In the genomic region with DNA sequence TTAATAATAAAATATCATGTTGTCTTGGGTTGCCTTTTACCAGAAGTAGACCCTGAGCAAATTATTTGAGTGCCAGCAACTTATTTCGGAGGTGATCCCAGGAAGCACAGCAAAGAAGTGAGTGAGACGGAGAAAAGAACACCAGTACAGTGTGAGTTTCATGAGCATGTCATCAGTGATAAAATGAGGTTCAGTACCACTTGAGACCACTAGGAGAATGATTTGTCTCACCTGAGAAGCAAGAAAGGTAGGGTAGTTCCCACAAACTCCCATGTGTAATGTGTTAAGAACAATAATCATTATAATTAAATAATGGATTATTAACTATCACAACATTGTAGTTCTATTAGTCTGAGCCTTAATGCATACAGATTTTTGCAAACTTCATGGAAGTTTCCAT, we compare ENCODE assay signal across 1 cellular context.
TF ChIP-seq lines count a peak whose summit lies in the region.

No MANE protein-coding gene starts in this region.

TF ChIP-seq in GM23338, 12 proteins besides CTCF, POLR2A, EP300 and RAD21 (continued from another document):
- TF ChIP-seq, protein P1, sequence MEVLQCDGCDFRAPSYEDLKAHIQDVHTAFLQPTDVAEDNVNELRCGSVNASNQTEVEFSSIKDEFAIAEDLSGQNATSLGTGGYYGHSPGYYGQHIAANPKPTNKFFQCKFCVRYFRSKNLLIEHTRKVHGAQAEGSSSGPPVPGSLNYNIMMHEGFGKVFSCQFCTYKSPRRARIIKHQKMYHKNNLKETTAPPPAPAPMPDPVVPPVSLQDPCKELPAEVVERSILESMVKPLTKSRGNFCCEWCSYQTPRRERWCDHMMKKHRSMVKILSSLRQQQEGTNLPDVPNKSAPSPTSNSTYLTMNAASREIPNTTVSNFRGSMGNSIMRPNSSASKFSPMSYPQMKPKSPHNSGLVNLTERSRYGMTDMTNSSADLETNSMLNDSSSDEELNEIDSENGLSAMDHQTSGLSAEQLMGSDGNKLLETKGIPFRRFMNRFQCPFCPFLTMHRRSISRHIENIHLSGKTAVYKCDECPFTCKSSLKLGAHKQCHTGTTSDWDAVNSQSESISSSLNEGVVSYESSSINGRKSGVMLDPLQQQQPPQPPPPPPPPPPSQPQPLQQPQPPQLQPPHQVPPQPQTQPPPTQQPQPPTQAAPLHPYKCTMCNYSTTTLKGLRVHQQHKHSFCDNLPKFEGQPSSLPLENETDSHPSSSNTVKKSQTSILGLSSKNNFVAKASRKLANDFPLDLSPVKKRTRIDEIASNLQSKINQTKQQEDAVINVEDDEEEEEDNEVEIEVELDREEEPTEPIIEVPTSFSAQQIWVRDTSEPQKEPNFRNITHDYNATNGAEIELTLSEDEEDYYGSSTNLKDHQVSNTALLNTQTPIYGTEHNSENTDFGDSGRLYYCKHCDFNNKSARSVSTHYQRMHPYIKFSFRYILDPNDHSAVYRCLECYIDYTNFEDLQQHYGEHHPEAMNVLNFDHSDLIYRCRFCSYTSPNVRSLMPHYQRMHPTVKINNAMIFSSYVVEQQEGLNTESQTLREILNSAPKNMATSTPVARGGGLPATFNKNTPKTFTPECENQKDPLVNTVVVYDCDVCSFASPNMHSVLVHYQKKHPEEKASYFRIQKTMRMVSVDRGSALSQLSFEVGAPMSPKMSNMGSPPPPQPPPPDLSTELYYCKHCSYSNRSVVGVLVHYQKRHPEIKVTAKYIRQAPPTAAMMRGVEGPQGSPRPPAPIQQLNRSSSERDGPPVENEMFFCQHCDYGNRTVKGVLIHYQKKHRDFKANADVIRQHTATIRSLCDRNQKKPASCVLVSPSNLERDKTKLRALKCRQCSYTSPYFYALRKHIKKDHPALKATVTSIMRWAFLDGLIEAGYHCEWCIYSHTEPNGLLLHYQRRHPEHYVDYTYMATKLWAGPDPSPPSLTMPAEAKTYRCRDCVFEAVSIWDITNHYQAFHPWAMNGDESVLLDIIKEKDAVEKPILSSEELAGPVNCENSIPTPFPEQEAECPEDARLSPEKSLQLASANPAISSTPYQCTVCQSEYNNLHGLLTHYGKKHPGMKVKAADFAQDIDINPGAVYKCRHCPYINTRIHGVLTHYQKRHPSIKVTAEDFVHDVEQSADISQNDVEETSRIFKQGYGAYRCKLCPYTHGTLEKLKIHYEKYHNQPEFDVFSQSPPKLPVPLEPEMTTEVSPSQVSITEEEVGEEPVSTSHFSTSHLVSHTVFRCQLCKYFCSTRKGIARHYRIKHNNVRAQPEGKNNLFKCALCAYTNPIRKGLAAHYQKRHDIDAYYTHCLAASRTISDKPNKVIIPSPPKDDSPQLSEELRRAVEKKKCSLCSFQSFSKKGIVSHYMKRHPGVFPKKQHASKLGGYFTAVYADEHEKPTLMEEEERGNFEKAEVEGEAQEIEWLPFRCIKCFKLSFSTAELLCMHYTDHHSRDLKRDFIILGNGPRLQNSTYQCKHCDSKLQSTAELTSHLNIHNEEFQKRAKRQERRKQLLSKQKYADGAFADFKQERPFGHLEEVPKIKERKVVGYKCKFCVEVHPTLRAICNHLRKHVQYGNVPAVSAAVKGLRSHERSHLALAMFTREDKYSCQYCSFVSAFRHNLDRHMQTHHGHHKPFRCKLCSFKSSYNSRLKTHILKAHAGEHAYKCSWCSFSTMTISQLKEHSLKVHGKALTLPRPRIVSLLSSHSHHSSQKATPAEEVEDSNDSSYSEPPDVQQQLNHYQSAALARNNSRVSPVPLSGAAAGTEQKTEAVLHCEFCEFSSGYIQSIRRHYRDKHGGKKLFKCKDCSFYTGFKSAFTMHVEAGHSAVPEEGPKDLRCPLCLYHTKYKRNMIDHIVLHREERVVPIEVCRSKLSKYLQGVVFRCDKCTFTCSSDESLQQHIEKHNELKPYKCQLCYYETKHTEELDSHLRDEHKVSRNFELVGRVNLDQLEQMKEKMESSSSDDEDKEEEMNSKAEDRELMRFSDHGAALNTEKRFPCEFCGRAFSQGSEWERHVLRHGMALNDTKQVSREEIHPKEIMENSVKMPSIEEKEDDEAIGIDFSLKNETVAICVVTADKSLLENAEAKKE (CRISPR knock-in tag; IDR thresholded peaks at IDR 0.05): no peak
- TF ChIP-seq JUNB (IDR thresholded peaks at IDR 0.05; ENCODE audit: unreplicated experiment) (no peak), ZNF114 (CRISPR knock-in tag; IDR thresholded peaks at IDR 0.05) (no peak), ZNF331 (CRISPR knock-in tag; IDR thresholded peaks at IDR 0.05; ENCODE audit: low read depth) (no peak)
- TF ChIP-seq, protein P2, sequence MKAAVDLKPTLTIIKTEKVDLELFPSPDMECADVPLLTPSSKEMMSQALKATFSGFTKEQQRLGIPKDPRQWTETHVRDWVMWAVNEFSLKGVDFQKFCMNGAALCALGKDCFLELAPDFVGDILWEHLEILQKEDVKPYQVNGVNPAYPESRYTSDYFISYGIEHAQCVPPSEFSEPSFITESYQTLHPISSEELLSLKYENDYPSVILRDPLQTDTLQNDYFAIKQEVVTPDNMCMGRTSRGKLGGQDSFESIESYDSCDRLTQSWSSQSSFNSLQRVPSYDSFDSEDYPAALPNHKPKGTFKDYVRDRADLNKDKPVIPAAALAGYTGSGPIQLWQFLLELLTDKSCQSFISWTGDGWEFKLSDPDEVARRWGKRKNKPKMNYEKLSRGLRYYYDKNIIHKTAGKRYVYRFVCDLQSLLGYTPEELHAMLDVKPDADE (IDR thresholded peaks at IDR 0.05): no peak
